In the genomic region with DNA sequence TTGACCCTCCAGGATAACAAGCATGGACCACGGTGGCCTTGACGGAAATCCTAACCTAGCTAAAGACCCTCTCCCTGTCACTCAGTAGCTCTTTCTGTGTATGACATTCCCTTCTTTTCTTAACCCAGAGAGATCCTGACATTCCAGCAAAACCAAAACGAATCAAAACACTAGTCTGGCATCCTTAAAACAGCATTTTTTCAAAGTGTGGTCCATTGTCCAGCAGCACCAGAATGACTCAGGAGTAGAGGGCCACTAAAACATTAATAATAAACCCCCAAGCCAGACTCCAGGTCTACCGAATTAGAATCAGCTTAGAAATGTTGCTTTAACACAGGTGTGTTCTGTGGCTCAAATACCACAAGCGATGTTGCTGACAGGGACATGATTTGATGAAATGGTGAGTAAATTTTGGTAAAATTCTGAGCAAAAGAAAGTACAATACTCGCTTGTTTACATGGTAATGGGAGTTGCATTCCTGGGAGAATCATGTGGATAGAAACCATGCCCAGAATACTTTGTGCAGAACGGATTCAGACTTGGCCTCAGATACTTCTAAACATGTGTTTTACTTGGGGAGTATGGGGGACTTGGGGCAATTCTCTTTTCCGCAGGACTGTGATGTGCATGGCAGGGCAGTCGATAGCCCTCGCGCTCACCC, we compare ENCODE assay signal across 28 cellular contexts.
"Had no signal": no experiment of that assay in that cellular context is flagged by ENCODE, and none has a peak within 500 bp of the region (broad histone marks: within the 10 kb centered on the region; RNA-seq: fewer than 3 reads in every experiment).

No MANE protein-coding gene starts in this region.

- H3K9me3 ChIP-seq: colonic mucosa, esophagus muscularis mucosa, heart left ventricle, lower lobe of right lung, right atrium auricular region, tibial nerve had no signal

- H3K27me3 ChIP-seq: brain microvascular endothelial cell, colonic mucosa, right atrium auricular region had no signal

- H3K36me3 Mint-ChIP-seq: activated CD8-positive, alpha-beta memory T cell treated with anti-CD3 and anti-CD28 coated beads, Interleukin-2, amount 10 ng/mL, durations not matched to agents 7 days and 5 days; activated naive CD4-positive, alpha-beta T cell treated with anti-CD3 and anti-CD28 coated beads, Interleukin-2, amount 10 ng/mL, durations not matched to agents 7 days and 5 days had no signal

- H3K27ac ChIP-seq: brain microvascular endothelial cell, colonic mucosa, dorsolateral prefrontal cortex, esophagus muscularis mucosa, heart left ventricle, lower lobe of right lung, right atrium auricular region, VCaP had no signal

- H3K27ac Mint-ChIP-seq: activated CD4-positive, alpha-beta T cell treated with anti-CD3 and anti-CD28 coated beads, Interleukin-2, amount 10 ng/mL, durations not matched to agents 24 days and 14 days; activated CD8-positive, alpha-beta memory T cell treated with anti-CD3 and anti-CD28 coated beads, Interleukin-2, amount 10 ng/mL, durations not matched to agents 7 days and 5 days; activated CD8-positive, alpha-beta T cell treated with anti-CD3 and anti-CD28 coated beads for 36 hours; activated naive CD4-positive, alpha-beta T cell treated with anti-CD3 and anti-CD28 coated beads, Interleukin-2, amount 10 ng/mL, durations not matched to agents 7 days and 5 days; effector memory CD8-positive, alpha-beta T cell; naive thymus-derived CD4-positive, alpha-beta T cell; stimulated activated naive CD8-positive, alpha-beta T cell treated with anti-CD3 and anti-CD28 coated beads, Interleukin-15, amount 100 ng/mL, for 72 hours; T-helper 2 cell treated with Interferon-gamma antibody and Interleukin-4, amounts not matched to agents 5 μg/mL and 100 μg/mL, for 36 hours had no signal

- H3K4me1 Mint-ChIP-seq: activated CD4-positive, alpha-beta T cell treated with anti-CD3 and anti-CD28 coated beads, Interleukin-2, amount 10 ng/mL, durations not matched to agents 24 days and 14 days; activated CD8-positive, alpha-beta memory T cell treated with anti-CD3 and anti-CD28 coated beads, Interleukin-2, amount 10 ng/mL, durations not matched to agents 7 days and 5 days; activated naive CD4-positive, alpha-beta T cell treated with anti-CD3 and anti-CD28 coated beads, Interleukin-2, amount 10 ng/mL, durations not matched to agents 7 days and 5 days; central memory CD8-positive, alpha-beta T cell; naive thymus-derived CD4-positive, alpha-beta T cell; neural crest cell; stimulated activated naive CD8-positive, alpha-beta T cell treated with anti-CD3 and anti-CD28 coated beads, Interleukin-15, amount 100 ng/mL, for 72 hours had no signal

- H3K4me3 Mint-ChIP-seq: activated CD4-positive, alpha-beta T cell treated with anti-CD3 and anti-CD28 coated beads, Interleukin-2, amount 10 ng/mL, durations not matched to agents 24 days and 14 days; activated CD8-positive, alpha-beta memory T cell treated with anti-CD3 and anti-CD28 coated beads, Interleukin-2, amount 10 ng/mL, durations not matched to agents 7 days and 5 days; activated CD8-positive, alpha-beta T cell treated with anti-CD3 and anti-CD28 coated beads for 36 hours; activated naive CD4-positive, alpha-beta T cell treated with anti-CD3 and anti-CD28 coated beads, Interleukin-2, amount 10 ng/mL, durations not matched to agents 7 days and 5 days; central memory CD8-positive, alpha-beta T cell; effector memory CD8-positive, alpha-beta T cell; naive thymus-derived CD4-positive, alpha-beta T cell; neural crest cell; stimulated activated naive CD8-positive, alpha-beta T cell treated with anti-CD3 and anti-CD28 coated beads, Interleukin-15, amount 100 ng/mL, for 72 hours; T-helper 2 cell treated with Interferon-gamma antibody and Interleukin-4, amounts not matched to agents 5 μg/mL and 100 μg/mL, for 36 hours had no signal

- H3K4me3 ChIP-seq: colonic mucosa, dorsolateral prefrontal cortex, esophagus muscularis mucosa, heart left ventricle, lower lobe of right lung, right atrium auricular region, tibial nerve had no signal

- H3K36me3 ChIP-seq: brain microvascular endothelial cell, colonic mucosa, esophagus muscularis mucosa, heart left ventricle, lower lobe of right lung, right atrium auricular region, tibial nerve had no signal

- DNase-seq: activated CD4-positive, alpha-beta T cell treated with anti-CD3 and anti-CD28 coated beads, Interleukin-2, amount 10 ng/mL, durations not matched to agents 24 days and 14 days; activated CD8-positive, alpha-beta memory T cell treated with anti-CD3 and anti-CD28 coated beads, Interleukin-2, amount 10 ng/mL, durations not matched to agents 7 days and 5 days; activated CD8-positive, alpha-beta T cell treated with anti-CD3 and anti-CD28 coated beads for 36 hours; activated effector memory CD4-positive, alpha-beta T cell treated with anti-CD3 and anti-CD28 coated beads, Interleukin-2, amount 50 U/mL, for 16 hours; activated naive CD4-positive, alpha-beta T cell treated with anti-CD3 and anti-CD28 coated beads, Interleukin-2, amount 10 ng/mL, durations not matched to agents 7 days and 5 days; activated T-cell treated with anti-CD3 and anti-CD28 coated beads for 4 hours; amygdala; brain microvascular endothelial cell; colonic mucosa; dorsolateral prefrontal cortex; effector memory CD8-positive, alpha-beta T cell; heart left ventricle; lower lobe of right lung; naive thymus-derived CD4-positive, alpha-beta T cell; occipital lobe; stimulated activated CD4-positive, alpha-beta T cell treated with anti-CD3 and anti-CD28 coated beads, Interleukin-12 subunit alpha, Interleukin-12 subunit beta, amount 100 ng/mL, for 4 hours; stimulated activated CD4-positive, alpha-beta T cell treated with anti-CD3 and anti-CD28 coated beads, Interleukin-1b, Interleukin-23, amount 100 ng/mL, for 48 hours; stimulated activated naive CD8-positive, alpha-beta T cell treated with anti-CD3 and anti-CD28 coated beads, Interleukin-15, amount 100 ng/mL, for 72 hours had no signal

- ATAC-seq: activated CD4-positive, CD25-positive, alpha-beta regulatory T cell treated with anti-CD3 and anti-CD28 coated beads, Interleukin-2, amount 50 U/mL, for 24 hours; activated CD8-positive, alpha-beta memory T cell treated with anti-CD3 and anti-CD28 coated beads, Interleukin-2, amount 10 ng/mL, durations not matched to agents 7 days and 5 days; activated CD8-positive, alpha-beta T cell treated with anti-CD3 and anti-CD28 coated beads for 36 hours; effector memory CD8-positive, alpha-beta T cell; heart left ventricle; left lobe of liver; lower lobe of right lung; naive thymus-derived CD4-positive, alpha-beta T cell; stimulated activated naive CD8-positive, alpha-beta T cell treated with anti-CD3 and anti-CD28 coated beads, Interleukin-15, amount 100 ng/mL, for 72 hours had no signal

- H3K9me3 Mint-ChIP-seq: activated CD4-positive, alpha-beta T cell treated with anti-CD3 and anti-CD28 coated beads, Interleukin-2, amount 10 ng/mL, durations not matched to agents 24 days and 14 days; activated CD8-positive, alpha-beta T cell treated with anti-CD3 and anti-CD28 coated beads for 36 hours; activated naive CD4-positive, alpha-beta T cell treated with anti-CD3 and anti-CD28 coated beads, Interleukin-2, amount 10 ng/mL, durations not matched to agents 7 days and 5 days; central memory CD8-positive, alpha-beta T cell; effector memory CD8-positive, alpha-beta T cell; neural crest cell; stimulated activated naive CD8-positive, alpha-beta T cell treated with anti-CD3 and anti-CD28 coated beads, Interleukin-15, amount 100 ng/mL, for 72 hours; T-helper 2 cell treated with Interferon-gamma antibody and Interleukin-4, amounts not matched to agents 5 μg/mL and 100 μg/mL, for 36 hours had no signal

- H3K4me1 ChIP-seq: colonic mucosa, esophagus muscularis mucosa, heart left ventricle, lower lobe of right lung, right atrium auricular region, tibial nerve had no signal

- FAIRE-seq: keratinocyte had no signal
